Comparison of ENCODE assay signal across 2 cellular contexts in the genomic region with DNA sequence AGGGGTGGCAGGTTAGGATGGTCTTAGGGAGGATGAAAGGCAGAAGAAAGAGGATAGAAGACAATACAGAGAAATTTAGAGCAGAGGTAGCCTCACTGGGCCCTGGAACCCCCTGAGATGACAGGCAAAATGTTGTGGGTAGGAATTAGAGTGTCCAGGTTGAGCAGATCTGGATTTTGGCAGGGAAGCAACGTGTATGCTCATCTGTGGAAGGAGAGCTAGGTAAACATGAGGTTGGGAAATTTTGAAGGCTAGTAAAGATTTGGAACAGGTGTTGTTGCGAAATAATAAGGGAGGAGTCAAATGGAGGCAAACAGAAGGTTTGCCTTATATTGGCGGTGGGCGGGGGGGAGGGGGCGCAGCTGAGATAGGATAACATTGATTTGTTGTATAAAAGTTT.
TF ChIP-seq lines count a peak whose summit lies in the region.

No MANE protein-coding gene starts in this region.

TF ChIP-seq in Ishikawa, 13 proteins besides CTCF, POLR2A, EP300 and RAD21 (continued from another document):
- peak; percentile 81 for TF ChIP-seq CEBPB (IDR thresholded peaks at IDR 0.05)
TF ChIP-seq in Ishikawa: peak in this region for 1.

TF ChIP-seq in H1, 55 proteins besides CTCF, POLR2A, EP300 and RAD21:
- TF ChIP-seq, protein P1, sequence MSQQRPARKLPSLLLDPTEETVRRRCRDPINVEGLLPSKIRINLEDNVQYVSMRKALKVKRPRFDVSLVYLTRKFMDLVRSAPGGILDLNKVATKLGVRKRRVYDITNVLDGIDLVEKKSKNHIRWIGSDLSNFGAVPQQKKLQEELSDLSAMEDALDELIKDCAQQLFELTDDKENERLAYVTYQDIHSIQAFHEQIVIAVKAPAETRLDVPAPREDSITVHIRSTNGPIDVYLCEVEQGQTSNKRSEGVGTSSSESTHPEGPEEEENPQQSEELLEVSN (IDR thresholded peaks at IDR 0.05) = no peak
- TF ChIP-seq TBP (IDR thresholded peaks at IDR 0.05; ENCODE audit: low read depth, low read length) (no peak), CEBPB (IDR thresholded peaks at IDR 0.05; ENCODE audit: low read depth, low read length) (peak; percentile 68; the same call in 1 of the 2 replicates)
